16 cellular contexts compared by ENCODE assay signal in genomic region chr3:123668906-123669305, GRCh38.
"Had no signal": no experiment of that assay in that cellular context is flagged by ENCODE, and none has a peak within 500 bp of the region (broad histone marks: within the 10 kb centered on the region; RNA-seq: fewer than 3 reads in every experiment).

No MANE protein-coding gene starts in this region.

- DNase-seq: activated CD4-positive, alpha-beta T cell treated with anti-CD3 and anti-CD28 coated beads for 36 hours; activated CD4-positive, alpha-beta T cell treated with anti-CD3 and anti-CD28 coated beads, Interleukin-2, amount 50 U/mL, for 48 hours; activated naive CD4-positive, alpha-beta T cell; activated naive CD8-positive, alpha-beta T cell treated with anti-CD3 and anti-CD28 coated beads for 36 hours; amniotic stem cell; body of pancreas; caudate nucleus; hippocampal formation; islet precursor cell; left lung; right cardiac atrium; stimulated activated naive CD8-positive, alpha-beta T cell treated with anti-CD3 and anti-CD28 coated beads, Interleukin-15, Interleukin-2, amounts not matched to agents 100 U/mL and 50 U/mL, for 24 hours; upper lobe of right lung had no signal

- ATAC-seq: activated CD4-positive, alpha-beta T cell treated with anti-CD3 and anti-CD28 coated beads for 36 hours; activated T-helper 17 cell treated with anti-CD3 and anti-CD28 coated beads, Interleukin-2, amount 50 U/mL, for 72 hours; body of pancreas; left lung; right cardiac atrium; stimulated activated naive CD8-positive, alpha-beta T cell treated with anti-CD3 and anti-CD28 coated beads, Interleukin-15, Interleukin-2, amounts not matched to agents 100 U/mL and 50 U/mL, for 24 hours; upper lobe of right lung; WTC11 had no signal

- H3K4me1 ChIP-seq: body of pancreas had no signal

- H3K9me3 ChIP-seq: body of pancreas, left lung, upper lobe of right lung had no signal

- H3K4me3 ChIP-seq: body of pancreas, left lung, skin epidermis, upper lobe of right lung had no signal

- H3K27me3 ChIP-seq: body of pancreas, left lung, upper lobe of right lung had no signal

- H3K27ac ChIP-seq: body of pancreas, left lung, skin epidermis, upper lobe of right lung had no signal
